9 cellular contexts compared by ENCODE assay signal in genomic region chr4:23888421-23889319, GRCh38. TPM values are rescaled to one million over a fixed set of nuclear protein-coding genes. Genes with fewer than 3 reads are reported as not detected.
DNase-seq lines count a peak whose midpoint lies in the region; ATAC-seq and TF ChIP-seq lines count a peak whose summit lies in the region.
"Had no signal": no experiment of that assay in that cellular context is flagged by ENCODE, and none has a peak within 500 bp of the region (broad histone marks: within the 10 kb centered on the region; RNA-seq: fewer than 3 reads in every experiment).

No MANE protein-coding gene starts in this region.

- H3K9me3 Mint-ChIP-seq in naive thymus-derived CD8-positive, alpha-beta T cell: peaks cover 0 to 3% (median 0%) of the 10 kb centered on the region in 9 donors

- H3K4me1 Mint-ChIP-seq in naive thymus-derived CD8-positive, alpha-beta T cell: peaks cover 10 to 29% (median 20%) of the 10 kb centered on the region in 4 donors

- TF ChIP-seq POLR2A in GM18505 (IDR thresholded peaks at IDR 0.05; ENCODE audit: borderline replicate concordance, extremely low read depth, insufficient read depth, insufficient read length): no peak

- H3K4me3 ChIP-seq in AG09309 (ENCODE audit: control insufficient read depth, low read depth, low read length) (peak overlapping the region; percentile 48), fibroblast of mammary gland (ENCODE audit: control insufficient read depth, low read depth, low read length) (peak overlapping the region; percentile 51)

- POLR2A ChIA-PET in naive thymus-derived CD8-positive, alpha-beta T cell (lab: Charles Lee): no interaction called here

- no peak for ATAC-seq in naive thymus-derived CD8-positive, alpha-beta T cell
- ATAC-seq in GM19395 (IDR thresholded peaks at IDR 0.05; ENCODE audit: unreplicated experiment) (no peak), GM18505 (IDR thresholded peaks at IDR 0.05; ENCODE audit: unreplicated experiment) (no peak)

- TF ChIP-seq CTCF in AG09309 (IDR thresholded peaks at IDR 0.05; ENCODE audit: control insufficient read depth, insufficient read depth, low read depth, low read length, missing control alignments): no peak
- no peak for TF ChIP-seq CTCF in fibroblast of mammary gland (conservative IDR thresholded peaks at IDR 0.05; ENCODE audit: control insufficient read depth, insufficient read depth, low read depth, low read length)

- H3K4me3 Mint-ChIP-seq in naive thymus-derived CD8-positive, alpha-beta T cell: peak overlapping the region; percentile 13 to 81 (median 54)

- DNase-seq in AG09309 (ENCODE audit: low read depth): no peak
- peak; percentile 15 for DNase-seq in NCI-H226
- DNase-seq in fibroblast of mammary gland (ENCODE audit: low read depth): peak; percentile 59
- DNase-seq in naive thymus-derived CD8-positive, alpha-beta T cell: no peak
- DNase-seq in iPS-NIHi11 (ENCODE audit: low spot score): no peak
- no peak for DNase-seq in SKM-1 treated with dmso at 0.1 percent for 144 hours (lab: John Stamatoyannopoulos, UW; ENCODE audit: unreplicated experiment)
- DNase-seq: T-helper 9 cell had no signal

- H3K27ac Mint-ChIP-seq in naive thymus-derived CD8-positive, alpha-beta T cell: no peak overlapping the region

- no peaks in the 10 kb centered on the region for H3K36me3 Mint-ChIP-seq in naive thymus-derived CD8-positive, alpha-beta T cell

- H3K27me3 Mint-ChIP-seq in naive thymus-derived CD8-positive, alpha-beta T cell: peaks cover 9 to 34% (median 21%) of the 10 kb centered on the region in 5 donors

RNA-seq across cellular contexts. Expression of gene PPARGC1A, which starts 1.2 kb away (rescaled TPM):
- total RNA-seq in naive thymus-derived CD8-positive, alpha-beta T cell: not detected
- not detected for polyA plus RNA-seq in naive thymus-derived CD8-positive, alpha-beta T cell

Comparison
In these comparisons a context has a peak if more than half of its experiments do, and no peak if none do; other contexts are left out.
1. DNase-seq: peak in NCI-H226 (single experiment) and fibroblast of mammary gland (single experiment); none in AG09309 (single experiment), naive thymus-derived CD8-positive, alpha-beta T cell (0 of 10), iPS-NIHi11 (single experiment) and SKM-1 treated with dmso at 0.1 percent for 144 hours (single experiment).